Comparison of ENCODE assay signal across 23 cellular contexts in the genomic region with DNA sequence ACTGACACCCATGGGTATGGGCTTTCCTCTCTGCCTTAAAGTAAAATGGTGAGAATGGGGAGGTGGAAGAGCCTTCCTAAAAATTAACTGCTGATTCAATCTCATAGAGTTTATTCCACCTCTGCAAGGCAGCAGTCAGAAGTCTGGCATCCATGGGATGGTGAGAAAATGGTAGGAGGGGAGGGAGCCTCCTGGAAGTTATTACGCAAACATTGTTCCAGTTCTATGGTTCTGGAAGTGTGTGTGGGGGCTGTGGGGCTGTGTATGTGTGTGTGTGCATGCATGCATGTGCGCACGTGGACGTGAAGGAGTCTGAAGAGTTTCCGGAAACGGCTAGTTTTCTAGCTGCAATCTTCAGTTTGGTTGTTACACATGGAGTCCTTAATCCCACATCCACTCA.
DNase-seq lines count a peak whose midpoint lies in the region; ATAC-seq and TF ChIP-seq lines count a peak whose summit lies in the region.
"Had no signal": no experiment of that assay in that cellular context is flagged by ENCODE, and none has a peak within 500 bp of the region (broad histone marks: within the 10 kb centered on the region; RNA-seq: fewer than 3 reads in every experiment).

No MANE protein-coding gene starts in this region.

- H3K79me2 ChIP-seq in GM23338 (replicated peaks; ENCODE audit: insufficient read depth), result no peaks in the 10 kb centered on the region

- intact Hi-C loops in Calu3 (cut with micrococcal nuclease; ENCODE audit: unreplicated experiment), result no loop called here
- intact Hi-C loops in lower lobe of right lung (cut with DNase I), result no loop called here

- no peaks in the 10 kb centered on the region for H3K4me1 ChIP-seq in GM23338 (ENCODE audit: insufficient read depth)
- peaks cover 9% of the 10 kb centered on the region for H3K4me1 ChIP-seq in lower lobe of right lung
- H3K4me1 ChIP-seq: A549 had no signal

- no peak overlapping the region for H3K27ac Mint-ChIP-seq in GM23338
- H3K27ac Mint-ChIP-seq in Calu3 (ENCODE audit: unreplicated experiment), result no peak overlapping the region
- H3K27ac Mint-ChIP-seq: CD4-positive, alpha-beta T cell; CD8-positive, alpha-beta memory T cell; H9 had no signal

- H3K9me3 Mint-ChIP-seq in GM23338 (no peaks in the 10 kb centered on the region), Calu3 (ENCODE audit: low read depth, unreplicated experiment) (no peaks in the 10 kb centered on the region)
- H3K9me3 Mint-ChIP-seq: CD4-positive, alpha-beta T cell; CD8-positive, alpha-beta memory T cell; H9 had no signal

- BruUV-seq in Calu3 (replicated peaks; lab: Mats Ljungman, UMichigan), result no TSS peak

- no peak overlapping the region for H3K4me2 ChIP-seq in GM23338
- H3K4me2 ChIP-seq: A549 had no signal

- CTCF ChIA-PET in Calu3 (lab: Charles Lee), result no interaction called here

- no peaks in the 10 kb centered on the region for H3K4me1 Mint-ChIP-seq in GM23338
- H3K4me1 Mint-ChIP-seq in Calu3 (ENCODE audit: low read depth, unreplicated experiment), result no peaks in the 10 kb centered on the region
- H3K4me1 Mint-ChIP-seq: CD8-positive, alpha-beta memory T cell; H9 had no signal

- no peaks in the 10 kb centered on the region for H4K20me1 ChIP-seq in GM23338 (replicated peaks; ENCODE audit: insufficient read depth)
- H4K20me1 ChIP-seq: BLaER1 treated with 17β-estradiol and CSF1 and Interleukin-3, amounts not matched to agents 10 nM and 100 nM had no signal

- no peaks in the 10 kb centered on the region for H3K36me3 Mint-ChIP-seq in GM23338 (ENCODE audit: low read depth)
- H3K36me3 Mint-ChIP-seq in Calu3 (ENCODE audit: insufficient read depth, unreplicated experiment), result no peaks in the 10 kb centered on the region
- H3K36me3 Mint-ChIP-seq: CD8-positive, alpha-beta memory T cell had no signal

- H3K36me3 ChIP-seq in GM23338 (ENCODE audit: insufficient read depth) (no peaks in the 10 kb centered on the region), lower lobe of right lung (no peaks in the 10 kb centered on the region)
- H3K36me3 ChIP-seq: BE2C; BLaER1 treated with 17β-estradiol and CSF1 and Interleukin-3, amounts not matched to agents 10 nM and 100 nM had no signal

- DNase-seq in GM23338 (ENCODE audit: low spot score) (no peak), caudate nucleus (lab: John Stamatoyannopoulos, UW) (peak in 11 of 61 donors; percentile 14 to 77 (median 36)), middle frontal gyrus (ENCODE audit: extremely low spot score, low spot score) (peak; percentile 33), renal cortical epithelial cell (ENCODE audit: low read depth) (peak; percentile 32), Calu3 (no peak), SW 1271 (lab: John Stamatoyannopoulos, UW) (no peak), lower lobe of right lung (no peak)
- DNase-seq: 8988T; ACHN; AML-193; BE2C; CD4-positive, alpha-beta T cell; CD8-positive, alpha-beta memory T cell; DMS53; DMS79 treated with DMSO at 0.1 percent for 48 hours; GF-D8; GM23248; H9 had no signal

- H2AFZ ChIP-seq in GM23338, result peak overlapping the region; percentile 12; the same call in 1 of the 2 replicates
- H2AFZ ChIP-seq: GM23248 had no signal

- no peaks in the 10 kb centered on the region for H3F3A ChIP-seq in GM23338 (replicated peaks; ENCODE audit: low read depth)

- ATAC-seq in GM23338 (no peak), HG03159 (IDR thresholded peaks at IDR 0.05; ENCODE audit: unreplicated experiment) (no peak), lower lobe of right lung (no peak)
- ATAC-seq: A549, HCT116 had no signal

- TF ChIP-seq CTCF in GM23338 (conservative IDR thresholded peaks at IDR 0.05; ENCODE audit: low read depth in 2 of 2), result no peak
- TF ChIP-seq CTCF in Calu3 (IDR thresholded peaks at IDR 0.05; ENCODE audit: unreplicated experiment), result no peak
- no peak for TF ChIP-seq CTCF in lower lobe of right lung (IDR thresholded peaks at IDR 0.05)

- H3K27ac ChIP-seq in GM23338 (ENCODE audit: low read depth) (no peak overlapping the region), caudate nucleus (ENCODE audit: low read depth, low read length) (peak overlapping the region; percentile 11), lower lobe of right lung (no peak overlapping the region)
- H3K27ac ChIP-seq: A549; BLaER1 treated with 17β-estradiol and CSF1 and Interleukin-3, amounts not matched to agents 10 nM and 100 nM; GM23248 had no signal

- no peak overlapping the region for H3K4me3 ChIP-seq in GM23338
- H3K4me3 ChIP-seq in lower lobe of right lung, result no peak overlapping the region
- H3K4me3 ChIP-seq: A549; BLaER1 treated with 17β-estradiol and CSF1 and Interleukin-3, amounts not matched to agents 10 nM and 100 nM; GM23248 had no signal

- no peaks in the 10 kb centered on the region for H3K9me2 ChIP-seq in GM23338 (ENCODE audit: insufficient read depth)

- peaks cover 10% of the 10 kb centered on the region for H3K27me3 ChIP-seq in GM23338 (ENCODE audit: insufficient read depth)
- H3K27me3 ChIP-seq in lower lobe of right lung (ENCODE audit: low read depth), result peaks cover 11% of the 10 kb centered on the region
- H3K27me3 ChIP-seq: BE2C; BLaER1 treated with 17β-estradiol and CSF1 and Interleukin-3, amounts not matched to agents 10 nM and 100 nM had no signal

- no peaks in the 10 kb centered on the region for H3K9me3 ChIP-seq in lower lobe of right lung
- H3K9me3 ChIP-seq: A549; BE2C; BLaER1 treated with 17β-estradiol and CSF1 and Interleukin-3, amounts not matched to agents 10 nM and 100 nM had no signal

- H3K4me3 Mint-ChIP-seq in GM23338, result no peak overlapping the region
- H3K4me3 Mint-ChIP-seq in Calu3 (ENCODE audit: low read depth, unreplicated experiment), result no peak overlapping the region
- H3K4me3 Mint-ChIP-seq: CD14-positive monocyte; CD4-positive, alpha-beta T cell; CD8-positive, alpha-beta memory T cell; H9 had no signal

- H3K27me3 Mint-ChIP-seq in GM23338 (ENCODE audit: insufficient read depth, low read depth, poor library complexity) (peaks cover 3% of the 10 kb centered on the region), Calu3 (ENCODE audit: unreplicated experiment) (peaks cover 12% of the 10 kb centered on the region)

TF ChIP-seq in GM23338, 12 proteins besides CTCF, POLR2A, EP300 and RAD21 (continues in another document):
- TF ChIP-seq CREB1 (CRISPR knock-in tag; IDR thresholded peaks at IDR 0.05; ENCODE audit: low read depth), result no peak
- TF ChIP-seq STAT1 (IDR thresholded peaks at IDR 0.05; ENCODE audit: unreplicated experiment), result no peak
- no peak for TF ChIP-seq REST (IDR thresholded peaks at IDR 0.05; ENCODE audit: unreplicated experiment)

Comparison
In these comparisons a context has a peak if more than half of its experiments do, and no peak if none do; other contexts are left out.
1. DNase-seq: peak in middle frontal gyrus (single experiment) and renal cortical epithelial cell (single experiment); none in GM23338 (single experiment), Calu3 (single experiment), SW 1271 (0 of 2) and lower lobe of right lung (single experiment).